Comparison of ENCODE assay signal across 8 cellular contexts in the genomic region with DNA sequence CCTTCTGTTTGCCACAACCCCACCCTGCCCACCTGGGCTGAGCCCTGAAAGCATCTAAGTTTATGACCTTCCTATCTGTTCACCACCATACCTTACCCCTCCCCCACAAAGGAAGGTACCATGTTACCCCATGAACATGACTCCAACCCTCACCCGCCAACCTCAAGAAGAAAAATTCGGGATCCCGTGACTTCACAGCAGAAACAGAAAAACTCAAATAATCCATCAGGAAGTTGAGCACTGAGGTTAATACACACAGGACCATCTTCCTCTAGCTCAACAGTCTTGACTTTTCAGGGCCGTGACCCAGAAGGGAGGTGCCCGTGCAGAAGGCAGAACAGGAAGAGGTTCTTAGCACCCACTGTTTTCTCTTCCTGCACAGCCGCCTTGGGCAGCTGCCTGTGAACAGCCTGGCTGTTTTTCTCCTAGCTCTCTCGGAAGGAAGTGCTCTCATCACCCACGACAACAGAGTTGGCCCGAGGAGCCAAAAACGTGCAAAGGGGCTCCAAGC.
DNase-seq lines count a peak whose midpoint lies in the region; ATAC-seq, FAIRE-seq and TF ChIP-seq lines count a peak whose summit lies in the region.

No MANE protein-coding gene starts in this region.

- TF ChIP-seq CTCF in H1 (IDR thresholded peaks at IDR 0.05; ENCODE audit: control extremely low read depth in 1 of 3, insufficient read depth in 1 of 3, low read depth in 1 of 3, low read length in 3 of 3) (no peak), coronary artery (IDR thresholded peaks at IDR 0.05) (no peak)

- H3K79me1 ChIP-seq in H1 (ENCODE audit: low read depth, low read length): peaks cover 2% of the 10 kb centered on the region; the same call in 1 of the 2 replicates

- H4K5ac ChIP-seq in H1 (ENCODE audit: insufficient read length, low read depth, low read length): no peak overlapping the region

- H3K27ac ChIP-seq in H1 (ENCODE audit: low read depth, low read length) (no peak overlapping the region), coronary artery (peak overlapping the region in 1 of 2 donors; percentile 73)

- no peak overlapping the region for H3K4me2 ChIP-seq in H1 (ENCODE audit: insufficient read depth in 1 of 2, low read depth in 2 of 2, low read length in 2 of 2)

- no peak overlapping the region for H3K56ac ChIP-seq in H1 (replicated peaks; ENCODE audit: insufficient read length, low read depth, low read length)

- TF ChIP-seq POLR2A in H1 (IDR thresholded peaks at IDR 0.05; ENCODE audit: control extremely low read depth in 1 of 2, low read depth in 2 of 2, low read length in 2 of 2): no peak

- WGBS in H1 (ENCODE audit: extremely low coverage in 1 of 2, insufficient coverage in 1 of 2, insufficient read length in 1 of 2, insufficient replicate concordance in 2 of 2, low coverage in 1 of 2, low lambda C conversion rate in 2 of 2, missing lambda C conversion rate in 1 of 2), 2 experiments: 74% methylated on average over 10 of the region's 10 CpGs; no CpG with 5 or more reads in 1 of the 2 experiments

- no peak overlapping the region for H2BK15ac ChIP-seq in H1 (ENCODE audit: low read length)

- H3K36me3 ChIP-seq in H1 (ENCODE audit: control insufficient read depth in 2 of 4, insufficient read depth in 4 of 4, low read length in 3 of 4): no peaks in the 10 kb centered on the region

- no peaks in the 10 kb centered on the region for H3K9me3 ChIP-seq in H1 (ENCODE audit: insufficient read depth in 2 of 2, low read depth in 1 of 2, low read length in 1 of 2)

- no peak overlapping the region for H3K23ac ChIP-seq in H1 (ENCODE audit: insufficient read length)

- peak overlapping the region; percentile 84; the same call in 1 of the 2 replicates for H2BK5ac ChIP-seq in H1 (ENCODE audit: low read depth, low read length)

- no peak overlapping the region for H3K14ac ChIP-seq in H1 (ENCODE audit: insufficient read length)

- peaks cover 0 to 10% of the 10 kb centered on the region in 2 experiments; a peak in 1 of 4 replicates for H3K79me2 ChIP-seq in H1 (ENCODE audit: control insufficient read depth in 1 of 2, insufficient read depth in 2 of 2, low read length in 2 of 2)

- no peaks in the 10 kb centered on the region for H3K23me2 ChIP-seq in H1 (ENCODE audit: low read depth, low read length)

- FAIRE-seq in H1 (lab: Jason Lieb, UNC): no peak

- intact Hi-C loops in sciatic nerve (cut with DNase I): no loop called here

- H2BK120ac ChIP-seq in H1 (replicated peaks; ENCODE audit: low read depth, low read length): peak overlapping the region; percentile 57

- no peak overlapping the region; the same call in 1 of the 2 replicates for H2BK20ac ChIP-seq in H1 (ENCODE audit: low read length)

- H4K8ac ChIP-seq in H1 (ENCODE audit: extremely low read depth, insufficient read depth, low read length): no peak overlapping the region

- TF ChIP-seq RAD21 in H1 (IDR thresholded peaks at IDR 0.05 in 1 of 2, conservative IDR thresholded peaks at IDR 0.05 in 1 of 2; ENCODE audit: low read depth in 2 of 2, low read length in 2 of 2): no peak

- no peak overlapping the region for H3K9ac ChIP-seq in H1 (replicated peaks in 1 of 4; ENCODE audit: extremely low read depth in 1 of 4, low read depth in 3 of 4, low read length in 3 of 4)

- no peak overlapping the region for H3K4ac ChIP-seq in H1 (replicated peaks; ENCODE audit: insufficient read length, low read depth, low read length)

- ATAC-seq in HG03108 (IDR thresholded peaks at IDR 0.05; ENCODE audit: unreplicated experiment) (peak; percentile 87), sciatic nerve (peak; percentile 81)

- DNase-seq in activated CD4-positive, alpha-beta T cell treated with anti-CD3 and anti-CD28 coated beads for 4 hours: peak; percentile 53 to 63
- DNase-seq in H1 (ENCODE audit: low read depth in 1 of 2, low spot score in 2 of 2): no peak
- peak; percentile 68 for DNase-seq in sciatic nerve (ENCODE audit: low spot score)
- DNase-seq in COLO829 (ENCODE audit: low spot score): no peak
- DNase-seq in coronary artery (ENCODE audit: low spot score): no peak
- no peak for DNase-seq in NCI-H1436 (lab: John Stamatoyannopoulos, UW)

- 0 out of 2 replicates have a peak overlapping the region, but pooled peaks have one; percentile 18 for H2BK12ac ChIP-seq in H1 (ENCODE audit: low read depth, low read length)

- CTCF ChIA-PET in H1 (lab: Charles Lee; ENCODE audit: partially characterized antibody): interaction anchor here (0.6 to 2.9 kb wide), 9 partner anchors 9 to 462 kb away, joined by 3 to 15 read pairs (median 3); no protein-coding TSS in a partner anchor

- peaks cover 0 to 2% of the 10 kb centered on the region in 2 experiments for H4K20me1 ChIP-seq in H1 (replicated peaks in 1 of 2; ENCODE audit: control insufficient read depth in 1 of 2, insufficient read depth in 2 of 2, low read length in 2 of 2)

- no peaks in the 10 kb centered on the region for H3K27me3 ChIP-seq in H1 (replicated peaks in 1 of 4; ENCODE audit: control insufficient read depth in 3 of 4, extremely low read depth in 1 of 4, insufficient read depth in 3 of 4, low read length in 3 of 4)

- H2AK5ac ChIP-seq in H1 (ENCODE audit: low read depth, low read length): peak overlapping the region; percentile 67; the same call in 1 of the 2 replicates

- POLR2A ChIA-PET in H1 (lab: Charles Lee; ENCODE audit: partially characterized antibody): interaction anchor here (1.0 to 1.2 kb wide), 2 partner anchors 18 to 97 kb away, joined by 3 to 4 read pairs; no protein-coding TSS in a partner anchor

- H3K4me3 ChIP-seq in GM08714 (ENCODE audit: low read length) (peak overlapping the region; percentile 23; the same call in 1 of the 2 replicates), H1 (ENCODE audit: extremely low read depth in 1 of 4, insufficient read depth in 2 of 4, low read depth in 3 of 4, low read length in 4 of 4) (no peak overlapping the region), coronary artery (no peak overlapping the region)

- peaks cover 0 to 31% (median 23%) of the 10 kb centered on the region in 4 experiments; a peak in 6 of 7 replicates for H3K4me1 ChIP-seq in H1 (replicated peaks in 1 of 4; ENCODE audit: control insufficient read depth in 3 of 4, insufficient read depth in 4 of 4, low read length in 3 of 4)

- TF ChIP-seq EP300 in H1 (IDR thresholded peaks at IDR 0.05; ENCODE audit: borderline replicate concordance in 1 of 2, low read depth in 2 of 2, low read length in 2 of 2): no peak

- no peak overlapping the region for H2AFZ ChIP-seq in H1 (ENCODE audit: low read length)

- H3K18ac ChIP-seq in H1 (ENCODE audit: extremely low read depth, low read length): peak overlapping the region; percentile 74; the same call in 1 of the 2 replicates

- H4K91ac ChIP-seq in H1 (replicated peaks; ENCODE audit: insufficient read length, low read length): no peak overlapping the region

TF ChIP-seq in H1, 55 proteins besides CTCF, POLR2A, EP300 and RAD21:
- TF ChIP-seq, protein P1, sequence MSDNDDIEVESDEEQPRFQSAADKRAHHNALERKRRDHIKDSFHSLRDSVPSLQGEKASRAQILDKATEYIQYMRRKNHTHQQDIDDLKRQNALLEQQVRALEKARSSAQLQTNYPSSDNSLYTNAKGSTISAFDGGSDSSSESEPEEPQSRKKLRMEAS (IDR thresholded peaks at IDR 0.05): no peak
- TF ChIP-seq BACH1 (IDR thresholded peaks at IDR 0.05; ENCODE audit: low read length): no peak
- no peak for TF ChIP-seq CEBPB (IDR thresholded peaks at IDR 0.05; ENCODE audit: low read depth, low read length)
- no peak for TF ChIP-seq HDAC2 (IDR thresholded peaks at IDR 0.05; ENCODE audit: borderline replicate concordance in 1 of 2, low read depth in 2 of 2, low read length in 2 of 2)
- TF ChIP-seq TAF1 (IDR thresholded peaks at IDR 0.05; ENCODE audit: low read depth, low read length): no peak
- TF ChIP-seq RBBP5 (IDR thresholded peaks at IDR 0.05; ENCODE audit: borderline replicate concordance, low read depth, low read length): no peak
- TF ChIP-seq SIX5 (IDR thresholded peaks at IDR 0.05; ENCODE audit: low read depth, low read length): no peak
- TF ChIP-seq SRF (IDR thresholded peaks at IDR 0.05; ENCODE audit: low read depth, low read length): no peak
- no peak for TF ChIP-seq TEAD4 (IDR thresholded peaks at IDR 0.05; ENCODE audit: low read depth, low read length)

Comparison
In these comparisons a context has a peak if more than half of its experiments do, and no peak if none do; other contexts are left out.
1. DNase-seq: peak in activated CD4-positive, alpha-beta T cell treated with anti-CD3 and anti-CD28 coated beads for 4 hours (2 of 2) and sciatic nerve (single experiment); none in H1 (0 of 2), COLO829 (single experiment), coronary artery (single experiment) and NCI-H1436 (single experiment).